ENCODE assay signal across 2 cellular contexts in the genomic region with DNA sequence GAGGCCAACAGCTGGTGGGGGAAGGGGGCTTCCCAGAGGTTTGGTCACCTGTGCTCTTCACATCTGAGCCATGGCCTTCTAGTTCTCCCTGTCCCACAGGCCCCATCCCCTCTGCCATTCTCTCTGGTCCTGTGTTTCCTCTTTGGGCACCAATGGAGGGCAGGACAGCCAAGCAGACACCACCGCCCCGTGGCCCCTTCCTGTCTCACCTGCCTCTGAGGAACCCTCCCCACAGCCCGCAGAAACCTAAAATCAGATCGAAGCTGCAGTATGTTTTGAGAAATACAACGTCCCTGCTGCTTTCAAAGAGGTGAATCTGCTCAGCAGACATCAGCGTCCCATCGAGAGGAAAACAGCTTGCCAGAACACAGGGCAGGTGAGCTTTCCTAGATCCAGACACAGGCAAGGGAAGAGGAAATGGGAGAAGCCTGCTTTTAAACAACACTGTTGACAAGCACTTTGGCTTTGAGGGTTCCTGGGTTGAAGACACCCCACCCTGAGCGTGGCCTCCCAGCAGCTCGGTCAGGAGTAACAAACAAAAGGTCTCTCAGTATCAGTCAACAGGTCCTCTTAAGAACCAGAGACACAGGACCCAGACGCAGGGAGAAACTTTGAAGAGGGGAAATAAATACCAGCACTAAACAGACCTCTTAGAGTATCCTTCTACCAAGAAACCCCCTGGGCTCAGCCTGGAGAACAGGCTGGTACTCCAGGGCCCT.
TF ChIP-seq lines count a peak whose summit lies in the region.

No MANE protein-coding gene starts in this region.

TF ChIP-seq in GM23338, 12 proteins besides CTCF, POLR2A, EP300 and RAD21 (continues in another document):
- TF ChIP-seq, protein P1, sequence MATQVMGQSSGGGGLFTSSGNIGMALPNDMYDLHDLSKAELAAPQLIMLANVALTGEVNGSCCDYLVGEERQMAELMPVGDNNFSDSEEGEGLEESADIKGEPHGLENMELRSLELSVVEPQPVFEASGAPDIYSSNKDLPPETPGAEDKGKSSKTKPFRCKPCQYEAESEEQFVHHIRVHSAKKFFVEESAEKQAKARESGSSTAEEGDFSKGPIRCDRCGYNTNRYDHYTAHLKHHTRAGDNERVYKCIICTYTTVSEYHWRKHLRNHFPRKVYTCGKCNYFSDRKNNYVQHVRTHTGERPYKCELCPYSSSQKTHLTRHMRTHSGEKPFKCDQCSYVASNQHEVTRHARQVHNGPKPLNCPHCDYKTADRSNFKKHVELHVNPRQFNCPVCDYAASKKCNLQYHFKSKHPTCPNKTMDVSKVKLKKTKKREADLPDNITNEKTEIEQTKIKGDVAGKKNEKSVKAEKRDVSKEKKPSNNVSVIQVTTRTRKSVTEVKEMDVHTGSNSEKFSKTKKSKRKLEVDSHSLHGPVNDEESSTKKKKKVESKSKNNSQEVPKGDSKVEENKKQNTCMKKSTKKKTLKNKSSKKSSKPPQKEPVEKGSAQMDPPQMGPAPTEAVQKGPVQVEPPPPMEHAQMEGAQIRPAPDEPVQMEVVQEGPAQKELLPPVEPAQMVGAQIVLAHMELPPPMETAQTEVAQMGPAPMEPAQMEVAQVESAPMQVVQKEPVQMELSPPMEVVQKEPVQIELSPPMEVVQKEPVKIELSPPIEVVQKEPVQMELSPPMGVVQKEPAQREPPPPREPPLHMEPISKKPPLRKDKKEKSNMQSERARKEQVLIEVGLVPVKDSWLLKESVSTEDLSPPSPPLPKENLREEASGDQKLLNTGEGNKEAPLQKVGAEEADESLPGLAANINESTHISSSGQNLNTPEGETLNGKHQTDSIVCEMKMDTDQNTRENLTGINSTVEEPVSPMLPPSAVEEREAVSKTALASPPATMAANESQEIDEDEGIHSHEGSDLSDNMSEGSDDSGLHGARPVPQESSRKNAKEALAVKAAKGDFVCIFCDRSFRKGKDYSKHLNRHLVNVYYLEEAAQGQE (IDR thresholded peaks at IDR 0.05; ENCODE audit: unreplicated experiment) = no peak
- TF ChIP-seq ZNF114 (CRISPR knock-in tag; IDR thresholded peaks at IDR 0.05) (no peak), JUNB (IDR thresholded peaks at IDR 0.05; ENCODE audit: unreplicated experiment) (no peak), NANOG (IDR thresholded peaks at IDR 0.05; ENCODE audit: borderline replicate concordance) (no peak), CREB1 (CRISPR knock-in tag; IDR thresholded peaks at IDR 0.05; ENCODE audit: low read depth) (no peak), EZH2phosphoT487 (IDR thresholded peaks at IDR 0.05; ENCODE audit: unreplicated experiment) (no peak), ZNF331 (CRISPR knock-in tag; IDR thresholded peaks at IDR 0.05; ENCODE audit: low read depth) (no peak)
- TF ChIP-seq, protein P2, sequence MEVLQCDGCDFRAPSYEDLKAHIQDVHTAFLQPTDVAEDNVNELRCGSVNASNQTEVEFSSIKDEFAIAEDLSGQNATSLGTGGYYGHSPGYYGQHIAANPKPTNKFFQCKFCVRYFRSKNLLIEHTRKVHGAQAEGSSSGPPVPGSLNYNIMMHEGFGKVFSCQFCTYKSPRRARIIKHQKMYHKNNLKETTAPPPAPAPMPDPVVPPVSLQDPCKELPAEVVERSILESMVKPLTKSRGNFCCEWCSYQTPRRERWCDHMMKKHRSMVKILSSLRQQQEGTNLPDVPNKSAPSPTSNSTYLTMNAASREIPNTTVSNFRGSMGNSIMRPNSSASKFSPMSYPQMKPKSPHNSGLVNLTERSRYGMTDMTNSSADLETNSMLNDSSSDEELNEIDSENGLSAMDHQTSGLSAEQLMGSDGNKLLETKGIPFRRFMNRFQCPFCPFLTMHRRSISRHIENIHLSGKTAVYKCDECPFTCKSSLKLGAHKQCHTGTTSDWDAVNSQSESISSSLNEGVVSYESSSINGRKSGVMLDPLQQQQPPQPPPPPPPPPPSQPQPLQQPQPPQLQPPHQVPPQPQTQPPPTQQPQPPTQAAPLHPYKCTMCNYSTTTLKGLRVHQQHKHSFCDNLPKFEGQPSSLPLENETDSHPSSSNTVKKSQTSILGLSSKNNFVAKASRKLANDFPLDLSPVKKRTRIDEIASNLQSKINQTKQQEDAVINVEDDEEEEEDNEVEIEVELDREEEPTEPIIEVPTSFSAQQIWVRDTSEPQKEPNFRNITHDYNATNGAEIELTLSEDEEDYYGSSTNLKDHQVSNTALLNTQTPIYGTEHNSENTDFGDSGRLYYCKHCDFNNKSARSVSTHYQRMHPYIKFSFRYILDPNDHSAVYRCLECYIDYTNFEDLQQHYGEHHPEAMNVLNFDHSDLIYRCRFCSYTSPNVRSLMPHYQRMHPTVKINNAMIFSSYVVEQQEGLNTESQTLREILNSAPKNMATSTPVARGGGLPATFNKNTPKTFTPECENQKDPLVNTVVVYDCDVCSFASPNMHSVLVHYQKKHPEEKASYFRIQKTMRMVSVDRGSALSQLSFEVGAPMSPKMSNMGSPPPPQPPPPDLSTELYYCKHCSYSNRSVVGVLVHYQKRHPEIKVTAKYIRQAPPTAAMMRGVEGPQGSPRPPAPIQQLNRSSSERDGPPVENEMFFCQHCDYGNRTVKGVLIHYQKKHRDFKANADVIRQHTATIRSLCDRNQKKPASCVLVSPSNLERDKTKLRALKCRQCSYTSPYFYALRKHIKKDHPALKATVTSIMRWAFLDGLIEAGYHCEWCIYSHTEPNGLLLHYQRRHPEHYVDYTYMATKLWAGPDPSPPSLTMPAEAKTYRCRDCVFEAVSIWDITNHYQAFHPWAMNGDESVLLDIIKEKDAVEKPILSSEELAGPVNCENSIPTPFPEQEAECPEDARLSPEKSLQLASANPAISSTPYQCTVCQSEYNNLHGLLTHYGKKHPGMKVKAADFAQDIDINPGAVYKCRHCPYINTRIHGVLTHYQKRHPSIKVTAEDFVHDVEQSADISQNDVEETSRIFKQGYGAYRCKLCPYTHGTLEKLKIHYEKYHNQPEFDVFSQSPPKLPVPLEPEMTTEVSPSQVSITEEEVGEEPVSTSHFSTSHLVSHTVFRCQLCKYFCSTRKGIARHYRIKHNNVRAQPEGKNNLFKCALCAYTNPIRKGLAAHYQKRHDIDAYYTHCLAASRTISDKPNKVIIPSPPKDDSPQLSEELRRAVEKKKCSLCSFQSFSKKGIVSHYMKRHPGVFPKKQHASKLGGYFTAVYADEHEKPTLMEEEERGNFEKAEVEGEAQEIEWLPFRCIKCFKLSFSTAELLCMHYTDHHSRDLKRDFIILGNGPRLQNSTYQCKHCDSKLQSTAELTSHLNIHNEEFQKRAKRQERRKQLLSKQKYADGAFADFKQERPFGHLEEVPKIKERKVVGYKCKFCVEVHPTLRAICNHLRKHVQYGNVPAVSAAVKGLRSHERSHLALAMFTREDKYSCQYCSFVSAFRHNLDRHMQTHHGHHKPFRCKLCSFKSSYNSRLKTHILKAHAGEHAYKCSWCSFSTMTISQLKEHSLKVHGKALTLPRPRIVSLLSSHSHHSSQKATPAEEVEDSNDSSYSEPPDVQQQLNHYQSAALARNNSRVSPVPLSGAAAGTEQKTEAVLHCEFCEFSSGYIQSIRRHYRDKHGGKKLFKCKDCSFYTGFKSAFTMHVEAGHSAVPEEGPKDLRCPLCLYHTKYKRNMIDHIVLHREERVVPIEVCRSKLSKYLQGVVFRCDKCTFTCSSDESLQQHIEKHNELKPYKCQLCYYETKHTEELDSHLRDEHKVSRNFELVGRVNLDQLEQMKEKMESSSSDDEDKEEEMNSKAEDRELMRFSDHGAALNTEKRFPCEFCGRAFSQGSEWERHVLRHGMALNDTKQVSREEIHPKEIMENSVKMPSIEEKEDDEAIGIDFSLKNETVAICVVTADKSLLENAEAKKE (CRISPR knock-in tag; IDR thresholded peaks at IDR 0.05) = no peak

TF ChIP-seq in K562, 482 proteins besides CTCF, POLR2A, EP300 and RAD21:
- TF ChIP-seq TCFL5 (CRISPR knock-in tag; conservative IDR thresholded peaks at IDR 0.05) (no peak), RBFOX2 (IDR thresholded peaks at IDR 0.05; ENCODE audit: low read depth, low read length) (peak; percentile 26; the same call in 1 of the 2 replicates)
